Comparison of ENCODE assay signal across 1 cellular context in the genomic region with DNA sequence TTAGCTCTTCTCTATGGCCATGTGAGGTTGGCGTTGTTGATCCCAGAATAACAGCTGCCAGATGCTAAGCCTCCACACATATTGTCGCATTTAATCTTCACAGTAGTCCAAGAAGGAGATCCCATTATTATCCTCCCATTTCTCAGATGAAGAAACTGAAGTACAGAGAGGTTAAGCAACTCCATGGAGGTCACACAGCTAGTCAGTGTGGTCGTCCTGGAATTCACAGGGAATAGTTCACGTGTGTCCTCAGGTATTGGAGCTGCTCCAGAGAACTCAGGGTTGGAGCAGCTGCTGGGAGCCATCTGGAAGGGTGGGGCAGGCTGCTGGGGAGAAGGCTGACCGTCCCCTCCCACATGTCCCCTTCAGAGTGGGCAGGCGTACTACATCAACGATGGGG.
A peak's percentile ranks its signal among the peaks of the same experiment; 100 is the strongest.
TF ChIP-seq lines count a peak whose summit lies in the region.

No MANE protein-coding gene starts in this region.

TF ChIP-seq in HepG2, 621 proteins besides CTCF, POLR2A, EP300 and RAD21 (continued from another document):
- TF ChIP-seq, protein P1, sequence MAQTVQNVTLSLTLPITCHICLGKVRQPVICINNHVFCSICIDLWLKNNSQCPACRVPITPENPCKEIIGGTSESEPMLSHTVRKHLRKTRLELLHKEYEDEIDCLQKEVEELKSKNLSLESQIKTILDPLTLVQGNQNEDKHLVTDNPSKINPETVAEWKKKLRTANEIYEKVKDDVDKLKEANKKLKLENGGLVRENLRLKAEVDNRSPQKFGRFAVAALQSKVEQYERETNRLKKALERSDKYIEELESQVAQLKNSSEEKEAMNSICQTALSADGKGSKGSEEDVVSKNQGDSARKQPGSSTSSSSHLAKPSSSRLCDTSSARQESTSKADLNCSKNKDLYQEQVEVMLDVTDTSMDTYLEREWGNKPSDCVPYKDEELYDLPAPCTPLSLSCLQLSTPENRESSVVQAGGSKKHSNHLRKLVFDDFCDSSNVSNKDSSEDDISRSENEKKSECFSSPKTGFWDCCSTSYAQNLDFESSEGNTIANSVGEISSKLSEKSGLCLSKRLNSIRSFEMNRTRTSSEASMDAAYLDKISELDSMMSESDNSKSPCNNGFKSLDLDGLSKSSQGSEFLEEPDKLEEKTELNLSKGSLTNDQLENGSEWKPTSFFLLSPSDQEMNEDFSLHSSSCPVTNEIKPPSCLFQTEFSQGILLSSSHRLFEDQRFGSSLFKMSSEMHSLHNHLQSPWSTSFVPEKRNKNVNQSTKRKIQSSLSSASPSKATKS (CRISPR knock-in tag; IDR thresholded peaks at IDR 0.05): no peak
- peak; percentile 59; the same call in 1 of the 2 replicates for TF ChIP-seq ZMYM3 (CRISPR knock-in tag; IDR thresholded peaks at IDR 0.05)
- TF ChIP-seq, protein P2, sequence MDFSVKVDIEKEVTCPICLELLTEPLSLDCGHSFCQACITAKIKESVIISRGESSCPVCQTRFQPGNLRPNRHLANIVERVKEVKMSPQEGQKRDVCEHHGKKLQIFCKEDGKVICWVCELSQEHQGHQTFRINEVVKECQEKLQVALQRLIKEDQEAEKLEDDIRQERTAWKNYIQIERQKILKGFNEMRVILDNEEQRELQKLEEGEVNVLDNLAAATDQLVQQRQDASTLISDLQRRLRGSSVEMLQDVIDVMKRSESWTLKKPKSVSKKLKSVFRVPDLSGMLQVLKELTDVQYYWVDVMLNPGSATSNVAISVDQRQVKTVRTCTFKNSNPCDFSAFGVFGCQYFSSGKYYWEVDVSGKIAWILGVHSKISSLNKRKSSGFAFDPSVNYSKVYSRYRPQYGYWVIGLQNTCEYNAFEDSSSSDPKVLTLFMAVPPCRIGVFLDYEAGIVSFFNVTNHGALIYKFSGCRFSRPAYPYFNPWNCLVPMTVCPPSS (IDR thresholded peaks at IDR 0.05): no peak
- no peak for TF ChIP-seq ZNF350 (CRISPR knock-in tag; IDR thresholded peaks at IDR 0.05; ENCODE audit: borderline replicate concordance, low read depth)
- 0 out of 2 replicates have a peak, but pooled peaks have one; percentile 2 for TF ChIP-seq NPAS2 (CRISPR knock-in tag; IDR thresholded peaks at IDR 0.05; ENCODE audit: borderline replicate concordance)
- no peak for TF ChIP-seq ONECUT2 (CRISPR knock-in tag; IDR thresholded peaks at IDR 0.05)
- TF ChIP-seq, protein P3, sequence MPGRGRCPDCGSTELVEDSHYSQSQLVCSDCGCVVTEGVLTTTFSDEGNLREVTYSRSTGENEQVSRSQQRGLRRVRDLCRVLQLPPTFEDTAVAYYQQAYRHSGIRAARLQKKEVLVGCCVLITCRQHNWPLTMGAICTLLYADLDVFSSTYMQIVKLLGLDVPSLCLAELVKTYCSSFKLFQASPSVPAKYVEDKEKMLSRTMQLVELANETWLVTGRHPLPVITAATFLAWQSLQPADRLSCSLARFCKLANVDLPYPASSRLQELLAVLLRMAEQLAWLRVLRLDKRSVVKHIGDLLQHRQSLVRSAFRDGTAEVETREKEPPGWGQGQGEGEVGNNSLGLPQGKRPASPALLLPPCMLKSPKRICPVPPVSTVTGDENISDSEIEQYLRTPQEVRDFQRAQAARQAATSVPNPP (CRISPR knock-in tag; IDR thresholded peaks at IDR 0.05): no peak
- no peak for TF ChIP-seq ZNF552 (CRISPR knock-in tag; IDR thresholded peaks at IDR 0.05; ENCODE audit: borderline replicate concordance)
- no peak for TF ChIP-seq ZNF703 (CRISPR knock-in tag; IDR thresholded peaks at IDR 0.05; ENCODE audit: borderline replicate concordance)
- TF ChIP-seq, protein P4, sequence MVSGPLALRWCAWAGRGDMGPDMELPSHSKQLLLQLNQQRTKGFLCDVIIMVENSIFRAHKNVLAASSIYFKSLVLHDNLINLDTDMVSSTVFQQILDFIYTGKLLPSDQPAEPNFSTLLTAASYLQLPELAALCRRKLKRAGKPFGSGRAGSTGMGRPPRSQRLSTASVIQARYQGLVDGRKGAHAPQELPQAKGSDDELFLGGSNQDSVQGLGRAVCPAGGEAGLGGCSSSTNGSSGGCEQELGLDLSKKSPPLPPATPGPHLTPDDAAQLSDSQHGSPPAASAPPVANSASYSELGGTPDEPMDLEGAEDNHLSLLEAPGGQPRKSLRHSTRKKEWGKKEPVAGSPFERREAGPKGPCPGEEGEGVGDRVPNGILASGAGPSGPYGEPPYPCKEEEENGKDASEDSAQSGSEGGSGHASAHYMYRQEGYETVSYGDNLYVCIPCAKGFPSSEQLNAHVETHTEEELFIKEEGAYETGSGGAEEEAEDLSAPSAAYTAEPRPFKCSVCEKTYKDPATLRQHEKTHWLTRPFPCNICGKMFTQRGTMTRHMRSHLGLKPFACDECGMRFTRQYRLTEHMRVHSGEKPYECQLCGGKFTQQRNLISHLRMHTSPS (CRISPR knock-in tag; IDR thresholded peaks at IDR 0.05; ENCODE audit: low read depth): no peak
